In the genomic region with DNA sequence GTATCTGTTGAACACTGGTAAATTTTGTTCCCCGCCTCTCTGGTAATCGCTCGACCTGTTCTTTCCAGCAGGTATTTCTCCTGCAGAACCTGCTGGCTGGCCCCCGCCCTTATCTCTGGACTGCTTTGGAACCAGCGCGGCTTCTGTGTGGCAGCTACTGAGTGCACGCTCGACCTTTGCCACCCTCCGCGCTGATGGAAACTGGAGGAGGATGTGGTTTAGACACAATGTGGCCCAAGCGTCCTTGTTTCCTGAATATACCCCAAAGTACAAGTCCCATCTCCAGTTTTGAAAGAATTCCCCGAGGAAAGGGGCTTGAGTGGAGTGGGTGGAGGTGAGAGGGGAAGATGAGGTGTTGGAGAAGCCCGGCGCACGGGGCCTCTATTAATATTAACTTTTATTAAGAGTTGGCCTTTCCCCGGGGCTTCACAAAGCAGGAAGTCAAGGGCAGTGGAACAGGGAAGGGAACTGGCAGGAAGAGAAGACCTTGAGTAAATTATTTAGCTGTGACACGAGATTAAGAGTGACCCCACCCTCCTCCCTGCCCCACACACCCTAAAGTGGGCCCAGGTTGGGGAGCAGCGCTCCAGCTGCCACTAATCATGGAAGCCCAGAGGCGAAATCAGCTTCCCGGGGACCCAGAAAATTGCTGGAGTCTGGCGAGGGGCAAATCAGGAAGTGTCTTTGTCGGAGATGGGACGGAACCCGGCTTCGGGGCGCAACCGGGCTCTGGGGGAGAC, we compare ENCODE assay signal across 8 cellular contexts. TPM values are rescaled to one million over a fixed set of nuclear protein-coding genes. Genes with fewer than 3 reads are reported as not detected.
DNase-seq lines count a peak whose midpoint lies in the region; ATAC-seq, FAIRE-seq and TF ChIP-seq lines count a peak whose summit lies in the region.

No MANE protein-coding gene starts in this region.

- no peak overlapping the region for H3K27ac ChIP-seq in keratinocyte (ENCODE audit: control insufficient read depth, insufficient read depth, low read length)
- H3K27ac ChIP-seq in testis: peak overlapping the region; percentile 60 to 87

- no peaks in the 10 kb centered on the region for H3K36me3 Mint-ChIP-seq in activated CD4-positive, alpha-beta T cell treated with anti-CD3 and anti-CD28 coated beads for 36 hours (ENCODE audit: low read depth)
- no peaks in the 10 kb centered on the region for H3K36me3 Mint-ChIP-seq in T-cell

- H3K4me2 ChIP-seq in keratinocyte (ENCODE audit: control insufficient read depth, extremely low read depth, insufficient read depth, low read depth, low read length): peak overlapping the region; percentile 75

- H3K79me2 ChIP-seq in keratinocyte (ENCODE audit: control insufficient read depth, insufficient read depth, low read length): no peaks in the 10 kb centered on the region

- peak overlapping the region in 1 of 3 experiments; percentile 41 for H3K4me3 ChIP-seq in keratinocyte (ENCODE audit: control insufficient read depth in 2 of 3, extremely low read depth in 1 of 3, insufficient read depth in 2 of 3, low read depth in 1 of 3, low read length in 3 of 3)
- peak overlapping the region; percentile 59 to 69 for H3K4me3 ChIP-seq in testis

- H3K9ac ChIP-seq in keratinocyte (ENCODE audit: control insufficient read depth, extremely low read depth, insufficient read depth, low read length): no peak overlapping the region

- peak overlapping the region; percentile 56 for H2AFZ ChIP-seq in keratinocyte (ENCODE audit: control insufficient read depth, low read length)

- DNase-seq in activated CD4-positive, alpha-beta T cell treated with anti-CD3 and anti-CD28 coated beads for 36 hours: no peak
- no peak for DNase-seq in activated CD4-positive, alpha-beta T cell treated with anti-CD3 and anti-CD28 coated beads, Interleukin-2, amount 50 U/mL, for 4 hours
- no peak for DNase-seq in T-cell
- DNase-seq in keratinocyte (ENCODE audit: low read depth, low spot score): no peak
- DNase-seq in testis: peak; percentile 60
- DNase-seq in inferior parietal cortex (ENCODE audit: extremely low spot score): no peak
- no peak for DNase-seq in OCI-M1 (lab: John Stamatoyannopoulos, UW)
- no peak for DNase-seq in glomerular visceral epithelial cell (ENCODE audit: extremely low spot score)

- H3K27me3 ChIP-seq in keratinocyte (ENCODE audit: control insufficient read depth, extremely low read depth, insufficient read depth, low read length) (peaks cover 35% of the 10 kb centered on the region), testis (no peaks in the 10 kb centered on the region)

- H3K27ac Mint-ChIP-seq in activated CD4-positive, alpha-beta T cell treated with anti-CD3 and anti-CD28 coated beads for 36 hours: no peak overlapping the region
- H3K27ac Mint-ChIP-seq in T-cell: no peak overlapping the region

- POLR2A ChIA-PET in activated CD4-positive, alpha-beta T cell treated with anti-CD3 and anti-CD28 coated beads for 36 hours (lab: Charles Lee): interaction anchor here (1.1 kb wide), 1 partner anchor 85 kb away, joined by 4 read pairs; no protein-coding TSS in a partner anchor
- POLR2A ChIA-PET in T-cell (lab: Charles Lee): no interaction called here

- FAIRE-seq in keratinocyte (lab: Jason Lieb, UNC): no peak

- no peaks in the 10 kb centered on the region for H4K20me1 ChIP-seq in keratinocyte (ENCODE audit: control insufficient read depth, extremely low read depth, insufficient read depth, low read length)

- H3K4me3 Mint-ChIP-seq in activated CD4-positive, alpha-beta T cell treated with anti-CD3 and anti-CD28 coated beads for 36 hours: peak overlapping the region; percentile 21
- peak overlapping the region; percentile 39 to 79 (median 66) for H3K4me3 Mint-ChIP-seq in T-cell

- TF ChIP-seq CTCF in keratinocyte (optimal IDR thresholded peaks at IDR 0.05 in 1 of 3, IDR thresholded peaks at IDR 0.05 in 1 of 3, conservative IDR thresholded peaks at IDR 0.05 in 1 of 3; ENCODE audit: extremely low read depth in 1 of 3, insufficient read depth in 2 of 3, low read length in 3 of 3): no peak
- TF ChIP-seq CTCF in testis (IDR thresholded peaks at IDR 0.05): no peak

- intact Hi-C loops in activated CD4-positive, alpha-beta T cell treated with anti-CD3 and anti-CD28 coated beads for 36 hours (cut with DNase I, micrococcal nuclease): loop anchor here (1.0 to 5.0 kb wide), 3 partner anchors 84 to 578 kb away; no protein-coding TSS in a partner anchor
- intact Hi-C loops in testis (cut with DNase I; ENCODE audit: low total_unique reads): loop anchor here (10.0 kb wide), 1 partner anchor 128 kb away; no protein-coding TSS in a partner anchor

- H3K9me3 Mint-ChIP-seq in activated CD4-positive, alpha-beta T cell treated with anti-CD3 and anti-CD28 coated beads for 36 hours (ENCODE audit: low read depth): peaks cover 4% of the 10 kb centered on the region
- H3K9me3 Mint-ChIP-seq in T-cell: peaks cover 2 to 7% (median 5%) of the 10 kb centered on the region in 3 donors

- H3K9me3 ChIP-seq in keratinocyte (ENCODE audit: control insufficient read depth, low read depth, low read length) (no peaks in the 10 kb centered on the region), testis (no peaks in the 10 kb centered on the region)

- peaks cover 15% of the 10 kb centered on the region for H3K4me1 Mint-ChIP-seq in activated CD4-positive, alpha-beta T cell treated with anti-CD3 and anti-CD28 coated beads for 36 hours
- H3K4me1 Mint-ChIP-seq in T-cell: peaks cover 6 to 15% (median 11%) of the 10 kb centered on the region in 3 donors

- 12 to 15% methylated on average over 25 to 27 of the region's 27 CpGs for WGBS in testis, 2 donors

- CTCF ChIA-PET in activated CD4-positive, alpha-beta T cell treated with anti-CD3 and anti-CD28 coated beads for 36 hours (lab: Charles Lee): interaction anchor here (0.6 to 4.0 kb wide), 29 partner anchors 10 to 1125 kb away, joined by 3 to 61 read pairs (median 5); no protein-coding TSS in a partner anchor
- CTCF ChIA-PET in T-cell (lab: Charles Lee): interaction anchor here (0.7 to 1.7 kb wide), 6 partner anchors 123 to 968 kb away, joined by 3 to 5 read pairs (median 4); no protein-coding TSS in a partner anchor

- H3K27me3 Mint-ChIP-seq in activated CD4-positive, alpha-beta T cell treated with anti-CD3 and anti-CD28 coated beads for 36 hours: peaks cover 53% of the 10 kb centered on the region
- H3K27me3 Mint-ChIP-seq in T-cell: peaks cover 55 to 68% of the 10 kb centered on the region in 2 donors

- H3K36me3 ChIP-seq in keratinocyte (ENCODE audit: control insufficient read depth in 2 of 2, extremely low read depth in 1 of 2, insufficient read depth in 2 of 2, low read length in 2 of 2): no peaks in the 10 kb centered on the region
- no peaks in the 10 kb centered on the region for H3K36me3 ChIP-seq in testis (ENCODE audit: low read depth, missing control alignments)

- no peak for TF ChIP-seq POLR2A in testis (IDR thresholded peaks at IDR 0.05)

- dilution Hi-C loops in keratinocyte (cut with MboI; ENCODE audit: extremely low pct_ligation_motif_present, low sequenced_read_pairs): loop anchor here (25.0 kb wide), 1 partner anchor 116 kb away; no protein-coding TSS in a partner anchor

- H3K4me1 ChIP-seq in keratinocyte (ENCODE audit: control insufficient read depth, extremely low read depth, insufficient read depth, low read length) (no peaks in the 10 kb centered on the region), testis (peaks cover 9% of the 10 kb centered on the region)

- H3K9me1 ChIP-seq in keratinocyte (ENCODE audit: control insufficient read depth, extremely low read depth, insufficient read depth, low read length): no peaks in the 10 kb centered on the region

- no peak for ATAC-seq in activated CD4-positive, alpha-beta T cell treated with anti-CD3 and anti-CD28 coated beads for 36 hours
- ATAC-seq in T-cell (replicated peaks in 1 of 4): no peak

RNA-seq across cellular contexts. Expression of a gene that starts 16.0 kb away (rescaled TPM):
- total RNA-seq in activated CD4-positive, alpha-beta T cell treated with anti-CD3 and anti-CD28 coated beads for 36 hours: not detected
- under 1 TPM in 2 of 5 donors, not detected in 3; 0.09 to 0.35 TPM for total RNA-seq in T-cell
- polyA plus RNA-seq in keratinocyte: not detected in 3 replicates
- not detected for polyA plus RNA-seq in keratinocyte (2011; ENCODE audit: low read depth)
- polyA plus RNA-seq in keratinocyte (2011; cell fraction: cytosol; rRNA removed): not detected in 2 replicates
- polyA plus RNA-seq in keratinocyte (2011; cell fraction: nucleus; rRNA removed): not detected in 2 replicates
- polyA plus RNA-seq in keratinocyte (2012; ENCODE audit: low replicate concordance): not detected in 2 replicates
- polyA minus RNA-seq in keratinocyte: not detected in 3 replicates
- not detected for polyA minus RNA-seq in keratinocyte (2011; cell fraction: cytosol; rRNA and poly(A)+ RNA removed)
- polyA minus RNA-seq in keratinocyte (2011; cell fraction: nucleus; rRNA and poly(A)+ RNA removed): not detected in 2 replicates
- under 1 TPM; 0.06 to 0.08 TPM for total RNA-seq in testis
- not detected for polyA plus RNA-seq in testis (ENCODE audit: insufficient read depth, low read depth, low replicate concordance)

RNA-seq across cellular contexts. Expression of a gene that starts 33.3 kb away (rescaled TPM):
- total RNA-seq in activated CD4-positive, alpha-beta T cell treated with anti-CD3 and anti-CD28 coated beads for 36 hours: not detected
- total RNA-seq in T-cell (not detected), testis (under 1 TPM; 0.12 to 0.24 TPM)
- polyA plus RNA-seq in keratinocyte (not detected in 3 replicates), testis (ENCODE audit: insufficient read depth, low read depth, low replicate concordance) (not detected)
- not detected for polyA plus RNA-seq in keratinocyte (2011; ENCODE audit: low read depth)
- not detected in 2 replicates for polyA plus RNA-seq in keratinocyte (2011; cell fraction: cytosol; rRNA removed)
- polyA plus RNA-seq in keratinocyte (2011; cell fraction: nucleus; rRNA removed): not detected in 2 replicates
- not detected in 2 replicates for polyA plus RNA-seq in keratinocyte (2012; ENCODE audit: low replicate concordance)
- not detected in 3 replicates for polyA minus RNA-seq in keratinocyte
- not detected for polyA minus RNA-seq in keratinocyte (2011; cell fraction: cytosol; rRNA and poly(A)+ RNA removed)
- not detected in 2 replicates for polyA minus RNA-seq in keratinocyte (2011; cell fraction: nucleus; rRNA and poly(A)+ RNA removed)

RNA-seq across cellular contexts. Expression of a gene that starts 35.4 kb away (rescaled TPM):
- not detected for total RNA-seq in activated CD4-positive, alpha-beta T cell treated with anti-CD3 and anti-CD28 coated beads for 36 hours
- not detected for total RNA-seq in T-cell
- polyA plus RNA-seq in keratinocyte: not detected in 3 replicates
- polyA plus RNA-seq in keratinocyte (2011; ENCODE audit: low read depth): not detected
- not detected in 2 replicates for polyA plus RNA-seq in keratinocyte (2011; cell fraction: cytosol; rRNA removed)
- not detected in 2 replicates for polyA plus RNA-seq in keratinocyte (2011; cell fraction: nucleus; rRNA removed)
- polyA plus RNA-seq in keratinocyte (2012; ENCODE audit: low replicate concordance): not detected in 2 replicates
- not detected in 3 replicates for polyA minus RNA-seq in keratinocyte
- polyA minus RNA-seq in keratinocyte (2011; cell fraction: cytosol; rRNA and poly(A)+ RNA removed): not detected
- not detected in 2 replicates for polyA minus RNA-seq in keratinocyte (2011; cell fraction: nucleus; rRNA and poly(A)+ RNA removed)
- 1 to 10 TPM in 1 of 2 donors, under 1 TPM in 1; 0.87 to 1.6 TPM for total RNA-seq in testis
- polyA plus RNA-seq in testis (ENCODE audit: insufficient read depth, low read depth, low replicate concordance): not detected
